In genomic region chr12:31591308-31591901, GRCh38 we compare ENCODE assay signal across 8 cellular contexts. TPM values are rescaled to one million over a fixed set of nuclear protein-coding genes. Genes with fewer than 3 reads are reported as not detected.
DNase-seq lines count a peak whose midpoint lies in the region; ATAC-seq and TF ChIP-seq lines count a peak whose summit lies in the region.

No MANE protein-coding gene starts in this region.

- peaks cover 8% of the 10 kb centered on the region; the same call in 1 of the 2 replicates for H3F3A ChIP-seq in PC-9 (ENCODE audit: insufficient read depth, low read depth)

- BruUV-seq in PC-9 (replicated peaks; lab: Mats Ljungman, UMichigan): TSS peak; percentile 51

- H3K4me3 Mint-ChIP-seq in activated T-cell treated with anti-CD3 and anti-CD28 coated beads, Interleukin-2, amount 50 U/mL, for 4 hours: peak overlapping the region; percentile 83

- no peak for TF ChIP-seq CTCF in PC-9 (conservative IDR thresholded peaks at IDR 0.05)

- H3K23ac ChIP-seq in mesenchymal stem cell (ENCODE audit: low read length in 2 of 2): no peak overlapping the region

- H2BK5ac ChIP-seq in mesenchymal stem cell (ENCODE audit: low read depth, low read length, poor library complexity, severe bottlenecking): peak overlapping the region; percentile 82

- H3K79me1 ChIP-seq in mesenchymal stem cell (replicated peaks; ENCODE audit: low read length, poor library complexity, severe bottlenecking): no peaks in the 10 kb centered on the region

- ATAC-seq in activated T-cell treated with anti-CD3 and anti-CD28 coated beads, Interleukin-2, amount 50 U/mL, for 4 hours: no peak
- ATAC-seq in HG02840 (IDR thresholded peaks at IDR 0.05; ENCODE audit: low FRiP score, unreplicated experiment): peak; percentile 9

- peak overlapping the region in 1 of 2 experiments; percentile 98 for H3K14ac ChIP-seq in mesenchymal stem cell (ENCODE audit: low read length in 2 of 2)

- H3K4me1 ChIP-seq in PC-9 (replicated peaks; ENCODE audit: insufficient read depth): peaks cover 12% of the 10 kb centered on the region
- H3K4me1 ChIP-seq in effector memory CD4-positive, alpha-beta T cell (ENCODE audit: control insufficient read depth, insufficient read depth, low read length, poor library complexity, severe bottlenecking): peaks cover 5% of the 10 kb centered on the region
- H3K4me1 ChIP-seq in mesenchymal stem cell (ENCODE audit: control insufficient read depth, insufficient read depth, low read depth, low read length): peaks cover 4% of the 10 kb centered on the region
- no peaks in the 10 kb centered on the region for H3K4me1 ChIP-seq in thymus (ENCODE audit: control insufficient read depth, insufficient read depth, low read length)

- peaks cover 47% of the 10 kb centered on the region for H3K27me3 Mint-ChIP-seq in activated T-cell treated with anti-CD3 and anti-CD28 coated beads, Interleukin-2, amount 50 U/mL, for 4 hours (ENCODE audit: low read depth)

- H3K4me2 ChIP-seq in PC-9 (peak overlapping the region; percentile 89), mesenchymal stem cell (ENCODE audit: low read length, poor library complexity, severe bottlenecking) (peak overlapping the region; percentile 95)

- peaks cover 11% of the 10 kb centered on the region for H3K4me1 Mint-ChIP-seq in activated T-cell treated with anti-CD3 and anti-CD28 coated beads, Interleukin-2, amount 50 U/mL, for 4 hours (ENCODE audit: low read depth)

- peak overlapping the region; percentile 94 for H3K9ac ChIP-seq in mesenchymal stem cell (ENCODE audit: low read length)

- POLR2A ChIA-PET in PC-9 (lab: Charles Lee; ENCODE audit: unreplicated experiment): no interaction called here

- DNase-seq in activated T-cell treated with anti-CD3 and anti-CD28 coated beads, Interleukin-2, amount 50 U/mL, for 4 hours: no peak
- no peak for DNase-seq in activated T-cell treated with anti-CD3 and anti-CD28 coated beads, Interleukin-2, amount 50 U/mL, for 1 hour
- no peak for DNase-seq in PC-9
- no peak for DNase-seq in effector memory CD4-positive, alpha-beta T cell
- DNase-seq in mesenchymal stem cell: peak; percentile 73
- no peak for DNase-seq in NCI-H2081 (lab: John Stamatoyannopoulos, UW)

- intact Hi-C loops in PC-9 (cut with micrococcal nuclease; ENCODE audit: unreplicated experiment): loop anchor here (2.0 kb wide), 1 partner anchor 73 kb away; no protein-coding TSS in a partner anchor

- H3K36me3 ChIP-seq in PC-9 (ENCODE audit: low read depth) (no peaks in the 10 kb centered on the region), mesenchymal stem cell (ENCODE audit: control insufficient read depth in 1 of 2, insufficient read depth in 2 of 2, low read depth in 1 of 2, low read length in 2 of 2) (peaks cover 0 to 4% of the 10 kb centered on the region in 2 experiments), thymus (ENCODE audit: control insufficient read depth, insufficient read depth) (no peaks in the 10 kb centered on the region)
- no peaks in the 10 kb centered on the region for H3K36me3 ChIP-seq in effector memory CD4-positive, alpha-beta T cell (ENCODE audit: control insufficient read depth, insufficient read depth, low read length)

- H3K27ac ChIP-seq in PC-9 (no peak overlapping the region), mesenchymal stem cell (ENCODE audit: low read length, poor library complexity, severe bottlenecking) (peak overlapping the region; percentile 69), thymus (ENCODE audit: low read depth) (no peak overlapping the region)
- H3K27ac ChIP-seq in effector memory CD4-positive, alpha-beta T cell (ENCODE audit: insufficient read depth, low read length, poor library complexity, severe bottlenecking): no peak overlapping the region

- no peak overlapping the region for H2BK120ac ChIP-seq in mesenchymal stem cell (ENCODE audit: low read depth, low read length)

- H3K4ac ChIP-seq in mesenchymal stem cell (ENCODE audit: low read depth in 1 of 2, low read length in 2 of 2): peak overlapping the region in 1 of 2 experiments; percentile 79

- H2AK5ac ChIP-seq in mesenchymal stem cell (ENCODE audit: low read length, severe bottlenecking): no peak overlapping the region

- H4K20me1 ChIP-seq in PC-9 (ENCODE audit: insufficient read depth): no peaks in the 10 kb centered on the region

- WGBS in mesenchymal stem cell: 1% methylated on average over 20 of the region's 23 CpGs
- WGBS in thymus: 8% methylated on average over 23 of the region's 23 CpGs

- no peaks in the 10 kb centered on the region for H3K79me2 ChIP-seq in PC-9 (ENCODE audit: low read depth)

- peak overlapping the region; percentile 71; the same call in 1 of the 2 replicates for H2AFZ ChIP-seq in PC-9
- H2AFZ ChIP-seq in mesenchymal stem cell (ENCODE audit: low read depth, low read length): peak overlapping the region; percentile 99

- H3K18ac ChIP-seq in mesenchymal stem cell (ENCODE audit: low read depth in 1 of 2, low read length in 2 of 2): peak overlapping the region; percentile 89 to 94

- CTCF ChIA-PET in PC-9 (lab: Charles Lee): no interaction called here

- H3K9me3 ChIP-seq in PC-9 (ENCODE audit: insufficient read depth, low read depth) (no peaks in the 10 kb centered on the region), mesenchymal stem cell (ENCODE audit: control insufficient read depth, low read length) (no peaks in the 10 kb centered on the region), thymus (ENCODE audit: control insufficient read depth) (no peaks in the 10 kb centered on the region)
- no peaks in the 10 kb centered on the region for H3K9me3 ChIP-seq in effector memory CD4-positive, alpha-beta T cell (ENCODE audit: control insufficient read depth, low read length)

- peak overlapping the region; percentile 85 for H4K91ac ChIP-seq in mesenchymal stem cell (ENCODE audit: low read length)

- H3K27me3 ChIP-seq in PC-9 (ENCODE audit: insufficient read depth, low read depth) (no peaks in the 10 kb centered on the region), mesenchymal stem cell (ENCODE audit: control insufficient read depth in 1 of 2, insufficient read depth in 1 of 2, low read length in 2 of 2) (no peaks in the 10 kb centered on the region), thymus (ENCODE audit: control insufficient read depth, insufficient read depth) (peaks cover 7% of the 10 kb centered on the region)
- peaks cover 14% of the 10 kb centered on the region for H3K27me3 ChIP-seq in effector memory CD4-positive, alpha-beta T cell (replicated peaks; ENCODE audit: control insufficient read depth, insufficient read depth, low read length, poor library complexity, severe bottlenecking)

- peak overlapping the region; percentile 94 for H2BK12ac ChIP-seq in mesenchymal stem cell (ENCODE audit: low read length in 2 of 2)

- peak overlapping the region; percentile 83 for H4K8ac ChIP-seq in mesenchymal stem cell (ENCODE audit: low read length)

- no peaks in the 10 kb centered on the region for H3K9me2 ChIP-seq in PC-9 (ENCODE audit: insufficient read depth)

- H3K9me3 Mint-ChIP-seq in activated T-cell treated with anti-CD3 and anti-CD28 coated beads, Interleukin-2, amount 50 U/mL, for 4 hours: no peaks in the 10 kb centered on the region

- peak overlapping the region; percentile 78 for H3K4me3 ChIP-seq in PC-9
- H3K4me3 ChIP-seq in effector memory CD4-positive, alpha-beta T cell (ENCODE audit: insufficient read depth, low read depth, low read length, poor library complexity, severe bottlenecking): peak overlapping the region; percentile 45
- H3K4me3 ChIP-seq in mesenchymal stem cell (ENCODE audit: insufficient read depth in 1 of 2, low read depth in 1 of 2, low read length in 2 of 2): peak overlapping the region; percentile 89 to 99
- peak overlapping the region; percentile 81 for H3K4me3 ChIP-seq in thymus (ENCODE audit: low read length)

- H2BK15ac ChIP-seq in mesenchymal stem cell (ENCODE audit: low read depth, poor library complexity, severe bottlenecking): peak overlapping the region; percentile 80

- no peaks in the 10 kb centered on the region for H3K36me3 Mint-ChIP-seq in activated T-cell treated with anti-CD3 and anti-CD28 coated beads, Interleukin-2, amount 50 U/mL, for 4 hours (ENCODE audit: insufficient read depth)

RNA-seq across cellular contexts. Expression of gene DENND5B, which starts 0.5 kb away (rescaled TPM):
- under 1 TPM; 0.10 to 0.33 (median 0.29) TPM for total RNA-seq in activated T-cell treated with anti-CD3 and anti-CD28 coated beads, Interleukin-2, amount 50 U/mL, for 4 hours
- 9.2 and 10.2 TPM in 2 replicates for total RNA-seq in PC-9 (2021)
- 9.2 TPM for polyA plus RNA-seq in mesenchymal stem cell (2013, experiment 1 of 2)
- 9.0 TPM for polyA plus RNA-seq in mesenchymal stem cell (2013, experiment 2 of 2)
- 2.3 TPM for polyA plus RNA-seq in thymus
